ENCODE assay signal across 17 cellular contexts in the genomic region with DNA sequence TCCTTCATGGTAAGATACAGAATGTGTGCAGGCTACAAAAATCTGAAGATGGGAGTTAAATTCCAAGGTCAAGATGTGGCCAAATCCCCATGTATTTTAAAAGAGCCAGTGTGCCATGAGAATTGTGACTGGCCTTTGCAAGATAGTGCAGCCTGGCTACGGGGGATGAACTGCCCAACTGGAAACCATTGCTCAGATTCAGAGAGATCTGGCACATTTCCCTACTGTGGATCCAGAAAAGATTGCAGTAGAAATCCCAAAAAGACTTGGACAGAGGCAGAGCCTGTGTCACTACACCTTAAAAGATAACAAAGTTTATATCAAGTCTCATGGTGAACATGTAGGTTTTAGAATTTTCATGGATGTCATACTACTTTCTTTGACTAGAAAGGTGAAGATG. TPM values are rescaled to one million over a fixed set of nuclear protein-coding genes. Genes with fewer than 3 reads are reported as not detected.
DNase-seq lines count a peak whose midpoint lies in the region; ATAC-seq and TF ChIP-seq lines count a peak whose summit lies in the region.
"Had no signal": no experiment of that assay in that cellular context is flagged by ENCODE, and none has a peak within 500 bp of the region (broad histone marks: within the 10 kb centered on the region; RNA-seq: fewer than 3 reads in every experiment).

No MANE protein-coding gene starts in this region.

- peaks cover 0 to 5% of the 10 kb centered on the region in 2 donors for H3K36me3 ChIP-seq in vagina

- peak; percentile 2 for TF ChIP-seq CTCF in GM13976 (IDR thresholded peaks at IDR 0.05; ENCODE audit: borderline replicate concordance, control extremely low read depth, extremely low read depth, insufficient read depth, missing control alignments)
- TF ChIP-seq CTCF in vagina (IDR thresholded peaks at IDR 0.05) = no peak

- intact Hi-C loops in vagina (cut with DNase I) = no loop called here

- no peak for TF ChIP-seq POLR2A in vagina (IDR thresholded peaks at IDR 0.05)

- in situ Hi-C loops in GM13976 (cut with MboI; ENCODE audit: low sequenced_read_pairs, unreplicated experiment) = no loop called here

- H3K9me3 ChIP-seq in vagina = no peaks in the 10 kb centered on the region
- H3K9me3 ChIP-seq: BE2C, BLaER1 had no signal

- no peaks in the 10 kb centered on the region for H3K27me3 ChIP-seq in vagina
- H3K27me3 ChIP-seq: BE2C, BLaER1 had no signal

- no peaks in the 10 kb centered on the region for H3K4me1 ChIP-seq in vagina
- H3K4me1 ChIP-seq: BE2C, BLaER1 had no signal

- H3K27ac ChIP-seq in vagina = no peak overlapping the region
- H3K27ac ChIP-seq: BLaER1 had no signal

- ATAC-seq in HG03342 (IDR thresholded peaks at IDR 0.05; ENCODE audit: unreplicated experiment) = no peak
- no peak for ATAC-seq in GM19395 (IDR thresholded peaks at IDR 0.05; ENCODE audit: unreplicated experiment)
- ATAC-seq: GM12878 had no signal

- H3K4me3 ChIP-seq in vagina = no peak overlapping the region
- H3K4me3 ChIP-seq: BLaER1, GM12878 had no signal

- DNase-seq in GM13976 (ENCODE audit: low spot score) (no peak), cerebellar cortex (ENCODE audit: low spot score) (peak; percentile 54), vagina (ENCODE audit: extremely low spot score in 2 of 2) (no peak)
- DNase-seq: 8988T; ACHN; BE2C; CD4-positive, alpha-beta memory T cell; CD4-positive, CD25-positive, alpha-beta regulatory T cell; CD8-positive, alpha-beta memory T cell; COR-L47; DMS 273 treated with DMSO at 0.1 percent for 48 hours; DMS79 treated with DMSO at 0.1 percent for 48 hours; GDM1 had no signal

RNA-seq across cellular contexts. Expression of a gene that starts 26.2 kb away (rescaled TPM):
- 15.7 TPM for total RNA-seq in vagina
